ENCODE assay signal across 9 cellular contexts in genomic region chr3:51799879-51800757, GRCh38. TPM values are rescaled to one million over a fixed set of nuclear protein-coding genes. Genes with fewer than 3 reads are reported as not detected.
DNase-seq lines count a peak whose midpoint lies in the region; ATAC-seq and TF ChIP-seq lines count a peak whose summit lies in the region.
"Had no signal": no experiment of that assay in that cellular context is flagged by ENCODE, and none has a peak within 500 bp of the region (broad histone marks: within the 10 kb centered on the region; RNA-seq: fewer than 3 reads in every experiment).

No MANE protein-coding gene starts in this region.

- POLR2A ChIA-PET in WTC11 (lab: Charles Lee) = interaction anchor here (1.0 kb wide), 1 partner anchor 27 kb away, joined by 3 read pairs; no protein-coding TSS in a partner anchor

- H3K27me3 Mint-ChIP-seq in WTC11 (ENCODE audit: low read depth) = no peaks in the 10 kb centered on the region
- no peaks in the 10 kb centered on the region for H3K27me3 Mint-ChIP-seq in glutamatergic neuron (ENCODE audit: unreplicated experiment)

- H3K36me3 Mint-ChIP-seq in WTC11 (no peaks in the 10 kb centered on the region), glutamatergic neuron (ENCODE audit: unreplicated experiment) (no peaks in the 10 kb centered on the region)

- CTCF ChIA-PET in WTC11 (lab: Charles Lee) = interaction anchor here (0.6 to 9.5 kb wide), 17 partner anchors 12 to 174 kb away, joined by 3 to 190 read pairs (median 3); partner anchors contain the start of genes ABHD14B, GRM2 and RRP9

- peak; percentile 81 for DNase-seq in AG08395 (ENCODE audit: low spot score)
- peak; percentile 14 for DNase-seq in GDM1 (lab: John Stamatoyannopoulos, UW)
- peak; percentile 4 to 16 for DNase-seq in NCI-H1930 (lab: John Stamatoyannopoulos, UW)
- DNase-seq in WTC11 (ENCODE audit: low spot score) = no peak
- no peak for DNase-seq in glutamatergic neuron
- DNase-seq in retina = peak; percentile 52
- DNase-seq: right cardiac atrium had no signal

- TF ChIP-seq CTCF in WTC11 (IDR thresholded peaks at IDR 0.05) = peak; percentile 73
- TF ChIP-seq CTCF in glutamatergic neuron (IDR thresholded peaks at IDR 0.05; ENCODE audit: partially characterized antibody, unreplicated experiment) = peak; percentile 92

- ATAC-seq in WTC11 (no peak), GM18868 (IDR thresholded peaks at IDR 0.05; ENCODE audit: unreplicated experiment) (no peak), GM18519 (IDR thresholded peaks at IDR 0.05; ENCODE audit: low FRiP score, unreplicated experiment) (no peak)

- H3K9me3 Mint-ChIP-seq in WTC11 (no peaks in the 10 kb centered on the region), glutamatergic neuron (ENCODE audit: unreplicated experiment) (no peaks in the 10 kb centered on the region)

- H3K4me1 Mint-ChIP-seq in WTC11 = peaks cover 70% of the 10 kb centered on the region
- H3K4me1 Mint-ChIP-seq in glutamatergic neuron (ENCODE audit: low read depth, unreplicated experiment) = peaks cover 20% of the 10 kb centered on the region

- H3K4me3 Mint-ChIP-seq in WTC11 (no peak overlapping the region), glutamatergic neuron (ENCODE audit: unreplicated experiment) (no peak overlapping the region)

- H3K27ac Mint-ChIP-seq in WTC11 = peak overlapping the region; percentile 58; the same call in 1 of the 2 replicates
- H3K27ac Mint-ChIP-seq in glutamatergic neuron (ENCODE audit: unreplicated experiment) = no peak overlapping the region

TF ChIP-seq in WTC11, 78 proteins besides CTCF, POLR2A, EP300 and RAD21 (continues in another document):
- TF ChIP-seq CBFB (CRISPR knock-in tag; IDR thresholded peaks at IDR 0.05; ENCODE audit: low read depth) (no peak), TCF7 (CRISPR knock-in tag; IDR thresholded peaks at IDR 0.05; ENCODE audit: low read depth) (no peak), ARID4B (CRISPR knock-in tag; IDR thresholded peaks at IDR 0.05; ENCODE audit: borderline replicate concordance) (no peak), JUN (CRISPR knock-in tag; IDR thresholded peaks at IDR 0.05) (no peak), ZNF423 (CRISPR knock-in tag; IDR thresholded peaks at IDR 0.05) (no peak), HMGXB4 (CRISPR knock-in tag; IDR thresholded peaks at IDR 0.05) (no peak), TP53 (CRISPR knock-in tag; IDR thresholded peaks at IDR 0.05) (no peak), GRHL2 (CRISPR knock-in tag; IDR thresholded peaks at IDR 0.05; ENCODE audit: insufficient replicate concordance, severe bottlenecking) (no peak), KAT7 (CRISPR knock-in tag; IDR thresholded peaks at IDR 0.05; ENCODE audit: borderline replicate concordance) (no peak), ZNF671 (CRISPR knock-in tag; IDR thresholded peaks at IDR 0.05) (no peak), ZNF317 (CRISPR knock-in tag; IDR thresholded peaks at IDR 0.05; ENCODE audit: borderline replicate concordance, low read depth) (no peak), AFF4 (CRISPR knock-in tag; IDR thresholded peaks at IDR 0.05; ENCODE audit: borderline replicate concordance) (no peak), AR (CRISPR knock-in tag; IDR thresholded peaks at IDR 0.05) (no peak), RORB (CRISPR knock-in tag; IDR thresholded peaks at IDR 0.05) (no peak)

RNA-seq across cellular contexts. Expression of gene IQCF6, which starts 21.1 kb away (rescaled TPM):
- total RNA-seq in WTC11 (2021) (not detected in 3 replicates), glutamatergic neuron (ENCODE audit: unreplicated experiment) (not detected)
- total RNA-seq: right cardiac atrium had no signal

Comparison
In these comparisons a context has a peak if more than half of its experiments do, and no peak if none do; other contexts are left out.
1. DNase-seq: peak in AG08395 (single experiment), GDM1 (single experiment), NCI-H1930 (2 of 2) and retina (single experiment); none in WTC11 (single experiment) and glutamatergic neuron (single experiment).